1 cellular context compared by ENCODE assay signal in genomic region chr5:132369471-132370240, GRCh38.
A peak's percentile ranks its signal among the peaks of the same experiment; 100 is the strongest.
TF ChIP-seq lines count a peak whose summit lies in the region.

TSS of gene SLC22A5 (plus strand) at chr5:132369710. CDS start at chr5:132369973, 263 bp downstream.

TF ChIP-seq in HepG2, 621 proteins besides CTCF, POLR2A, EP300 and RAD21 (continued from another document and continues in another):
- TF ChIP-seq, protein P1, sequence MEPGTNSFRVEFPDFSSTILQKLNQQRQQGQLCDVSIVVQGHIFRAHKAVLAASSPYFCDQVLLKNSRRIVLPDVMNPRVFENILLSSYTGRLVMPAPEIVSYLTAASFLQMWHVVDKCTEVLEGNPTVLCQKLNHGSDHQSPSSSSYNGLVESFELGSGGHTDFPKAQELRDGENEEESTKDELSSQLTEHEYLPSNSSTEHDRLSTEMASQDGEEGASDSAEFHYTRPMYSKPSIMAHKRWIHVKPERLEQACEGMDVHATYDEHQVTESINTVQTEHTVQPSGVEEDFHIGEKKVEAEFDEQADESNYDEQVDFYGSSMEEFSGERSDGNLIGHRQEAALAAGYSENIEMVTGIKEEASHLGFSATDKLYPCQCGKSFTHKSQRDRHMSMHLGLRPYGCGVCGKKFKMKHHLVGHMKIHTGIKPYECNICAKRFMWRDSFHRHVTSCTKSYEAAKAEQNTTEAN (CRISPR knock-in tag; conservative IDR thresholded peaks at IDR 0.05) = peak; percentile 72
- TF ChIP-seq ZNF552 (CRISPR knock-in tag; IDR thresholded peaks at IDR 0.05; ENCODE audit: borderline replicate concordance) (0 out of 2 replicates have a peak, but pooled peaks have one; percentile 77), ELF3 (CRISPR knock-in tag; IDR thresholded peaks at IDR 0.05) (0 out of 2 replicates have a peak, but pooled peaks have one; percentile 33), ZNF788 (CRISPR knock-in tag; IDR thresholded peaks at IDR 0.05; ENCODE audit: borderline replicate concordance) (peak; percentile 56; the same call in 1 of the 2 replicates), ZNF318 (CRISPR knock-in tag; IDR thresholded peaks at IDR 0.05) (peak; percentile 85; the same call in 1 of the 2 replicates), HNRNPK (IDR thresholded peaks at IDR 0.05; ENCODE audit: low read depth, low read length, poor library complexity, severe bottlenecking) (peak; percentile 11), ZNF138 (CRISPR knock-in tag; IDR thresholded peaks at IDR 0.05; ENCODE audit: low read depth) (peak; percentile 88; the same call in 1 of the 2 replicates), ZNF703 (CRISPR knock-in tag; IDR thresholded peaks at IDR 0.05; ENCODE audit: borderline replicate concordance) (peak; percentile 67; the same call in 1 of the 2 replicates), MAFK (conservative IDR thresholded peaks at IDR 0.05 in 1 of 2, IDR thresholded peaks at IDR 0.05 in 1 of 2; ENCODE audit: low read length in 2 of 2) (no peak), ATF7-NPFF (CRISPR knock-in tag; IDR thresholded peaks at IDR 0.05; ENCODE audit: low read depth) (peak; percentile 83), ZNF234 (CRISPR knock-in tag; conservative IDR thresholded peaks at IDR 0.05) (peak; percentile 53; the same call in 1 of the 2 replicates), CBX2 (IDR thresholded peaks at IDR 0.05; ENCODE audit: low read depth, low read length) (no peak), CBX2 (CRISPR knock-in tag; IDR thresholded peaks at IDR 0.05; ENCODE audit: low read depth) (peak; percentile 34; the same call in 1 of the 2 replicates), KAT7 (CRISPR knock-in tag; IDR thresholded peaks at IDR 0.05; ENCODE audit: borderline replicate concordance) (0 out of 2 replicates have a peak, but pooled peaks have one; percentile 41), ZNF749 (CRISPR knock-in tag; IDR thresholded peaks at IDR 0.05; ENCODE audit: borderline replicate concordance) (peak; percentile 88; the same call in 1 of the 2 replicates), ZNF687 (CRISPR knock-in tag; IDR thresholded peaks at IDR 0.05) (peak; percentile 99), MYNN (CRISPR knock-in tag; IDR thresholded peaks at IDR 0.05; ENCODE audit: low read depth) (no peak; the same call in 1 of the 2 replicates), EZH2 (conservative IDR thresholded peaks at IDR 0.05; ENCODE audit: low read depth, low read length) (no peak), PRMT3 (CRISPR knock-in tag; IDR thresholded peaks at IDR 0.05; ENCODE audit: borderline replicate concordance, low read depth) (peak; percentile 37; the same call in 1 of the 2 replicates), REST (IDR thresholded peaks at IDR 0.05; ENCODE audit: borderline replicate concordance in 1 of 2, low read depth in 1 of 2, low read length in 2 of 2) (no peak), ZFAT (CRISPR knock-in tag; conservative IDR thresholded peaks at IDR 0.05) (no peak; the same call in 1 of the 2 replicates), ZNF557 (CRISPR knock-in tag; IDR thresholded peaks at IDR 0.05) (no peak; the same call in 1 of the 2 replicates), ZNF550 (CRISPR knock-in tag; IDR thresholded peaks at IDR 0.05; ENCODE audit: borderline replicate concordance) (0 out of 2 replicates have a peak, but pooled peaks have one; percentile 52), SALL1 (CRISPR knock-in tag; IDR thresholded peaks at IDR 0.05) (peak; percentile 85), YY1 (IDR thresholded peaks at IDR 0.05; ENCODE audit: insufficient read depth, insufficient replicate concordance, low read depth, low read length) (peak; percentile 13), BATF2 (CRISPR knock-in tag; IDR thresholded peaks at IDR 0.05) (peak; percentile 11; the same call in 1 of the 2 replicates)
- TF ChIP-seq, protein P2, sequence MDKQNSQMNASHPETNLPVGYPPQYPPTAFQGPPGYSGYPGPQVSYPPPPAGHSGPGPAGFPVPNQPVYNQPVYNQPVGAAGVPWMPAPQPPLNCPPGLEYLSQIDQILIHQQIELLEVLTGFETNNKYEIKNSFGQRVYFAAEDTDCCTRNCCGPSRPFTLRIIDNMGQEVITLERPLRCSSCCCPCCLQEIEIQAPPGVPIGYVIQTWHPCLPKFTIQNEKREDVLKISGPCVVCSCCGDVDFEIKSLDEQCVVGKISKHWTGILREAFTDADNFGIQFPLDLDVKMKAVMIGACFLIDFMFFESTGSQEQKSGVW (CRISPR knock-in tag; IDR thresholded peaks at IDR 0.05; ENCODE audit: borderline replicate concordance) = no peak
- TF ChIP-seq, protein P3, sequence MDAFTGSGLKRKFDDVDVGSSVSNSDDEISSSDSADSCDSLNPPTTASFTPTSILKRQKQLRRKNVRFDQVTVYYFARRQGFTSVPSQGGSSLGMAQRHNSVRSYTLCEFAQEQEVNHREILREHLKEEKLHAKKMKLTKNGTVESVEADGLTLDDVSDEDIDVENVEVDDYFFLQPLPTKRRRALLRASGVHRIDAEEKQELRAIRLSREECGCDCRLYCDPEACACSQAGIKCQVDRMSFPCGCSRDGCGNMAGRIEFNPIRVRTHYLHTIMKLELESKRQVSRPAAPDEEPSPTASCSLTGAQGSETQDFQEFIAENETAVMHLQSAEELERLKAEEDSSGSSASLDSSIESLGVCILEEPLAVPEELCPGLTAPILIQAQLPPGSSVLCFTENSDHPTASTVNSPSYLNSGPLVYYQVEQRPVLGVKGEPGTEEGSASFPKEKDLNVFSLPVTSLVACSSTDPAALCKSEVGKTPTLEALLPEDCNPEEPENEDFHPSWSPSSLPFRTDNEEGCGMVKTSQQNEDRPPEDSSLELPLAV (CRISPR knock-in tag; conservative IDR thresholded peaks at IDR 0.05; ENCODE audit: low read depth) = no peak
- TF ChIP-seq, protein P4, sequence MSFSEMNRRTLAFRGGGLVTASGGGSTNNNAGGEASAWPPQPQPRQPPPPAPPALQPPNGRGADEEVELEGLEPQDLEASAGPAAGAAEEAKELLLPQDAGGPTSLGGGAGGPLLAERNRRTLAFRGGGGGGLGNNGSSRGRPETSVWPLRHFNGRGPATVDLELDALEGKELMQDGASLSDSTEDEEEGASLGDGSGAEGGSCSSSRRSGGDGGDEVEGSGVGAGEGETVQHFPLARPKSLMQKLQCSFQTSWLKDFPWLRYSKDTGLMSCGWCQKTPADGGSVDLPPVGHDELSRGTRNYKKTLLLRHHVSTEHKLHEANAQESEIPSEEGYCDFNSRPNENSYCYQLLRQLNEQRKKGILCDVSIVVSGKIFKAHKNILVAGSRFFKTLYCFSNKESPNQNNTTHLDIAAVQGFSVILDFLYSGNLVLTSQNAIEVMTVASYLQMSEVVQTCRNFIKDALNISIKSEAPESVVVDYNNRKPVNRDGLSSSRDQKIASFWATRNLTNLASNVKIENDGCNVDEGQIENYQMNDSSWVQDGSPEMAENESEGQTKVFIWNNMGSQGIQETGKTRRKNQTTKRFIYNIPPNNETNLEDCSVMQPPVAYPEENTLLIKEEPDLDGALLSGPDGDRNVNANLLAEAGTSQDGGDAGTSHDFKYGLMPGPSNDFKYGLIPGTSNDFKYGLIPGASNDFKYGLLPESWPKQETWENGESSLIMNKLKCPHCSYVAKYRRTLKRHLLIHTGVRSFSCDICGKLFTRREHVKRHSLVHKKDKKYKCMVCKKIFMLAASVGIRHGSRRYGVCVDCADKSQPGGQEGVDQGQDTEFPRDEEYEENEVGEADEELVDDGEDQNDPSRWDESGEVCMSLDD (CRISPR knock-in tag; IDR thresholded peaks at IDR 0.05; ENCODE audit: borderline replicate concordance) = 0 out of 2 replicates have a peak, but pooled peaks have one; percentile 28
